In the genomic region with DNA sequence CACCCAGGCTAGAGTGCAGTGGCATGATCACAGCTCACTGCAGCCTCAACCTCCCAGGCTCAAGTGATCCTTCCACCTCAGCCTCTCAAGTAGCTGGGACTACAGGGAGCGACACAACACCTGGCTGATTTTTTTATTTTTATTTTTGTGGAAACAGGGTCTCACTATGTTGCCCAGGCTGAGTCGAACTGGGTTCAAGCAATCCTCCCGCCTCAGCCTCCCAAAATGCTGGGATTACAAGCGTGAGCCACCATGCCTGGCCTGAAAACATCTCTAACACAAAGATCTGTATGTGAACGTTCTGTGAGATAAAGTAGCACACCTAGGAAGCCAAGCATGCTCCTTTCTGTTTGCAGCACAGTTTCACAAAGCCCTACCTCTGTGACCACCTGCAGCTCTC, we compare ENCODE assay signal across 6 cellular contexts. TPM values are rescaled to one million over a fixed set of nuclear protein-coding genes. Genes with fewer than 3 reads are reported as not detected.
A peak's percentile ranks its signal among the peaks of the same experiment; 100 is the strongest.
DNase-seq lines count a peak whose midpoint lies in the region; ATAC-seq, FAIRE-seq and TF ChIP-seq lines count a peak whose summit lies in the region.
"Not testable (repeated sequence)": the region's sequence is repeated elsewhere in the genome, so short reads cannot be mapped to it uniquely, and the experiment has no call there.

No MANE protein-coding gene starts in this region.

- H3K9me1 ChIP-seq in K562 (ENCODE audit: control insufficient read depth, insufficient read depth, low read length) = not testable (repeated sequence)

- ATAC-seq in K562 = not testable (repeated sequence)

- H3K4me1 Mint-ChIP-seq in nephron; neural crest cell; type B pancreatic cell (ENCODE audit: unreplicated experiment): not testable (repeated sequence)

- not testable (repeated sequence) for FAIRE-seq in K562 (lab: Jason Lieb, UNC)

- H3K27ac ChIP-seq in HEK293 (ENCODE audit: extremely low read depth, low read depth, low read length); K562 (ENCODE audit: extremely low read depth, low read depth, low read length): not testable (repeated sequence)
- peak overlapping the region; percentile 100; the same call in 1 of the 2 replicates for H3K27ac ChIP-seq in RWPE1

- TF ChIP-seq CTCF in HEK293 (tag by site-specific recombination; IDR thresholded peaks at IDR 0.05); RWPE1 (conservative IDR thresholded peaks at IDR 0.05; ENCODE audit: low read depth); K562 (IDR thresholded peaks at IDR 0.05 in 2 of 3, conservative IDR thresholded peaks at IDR 0.05 in 1 of 3; ENCODE audit: insufficient read depth in 2 of 3, low read depth in 1 of 3, low read length in 3 of 3); nephron (IDR thresholded peaks at IDR 0.05; ENCODE audit: unreplicated experiment in 3 of 3); neural crest cell (conservative IDR thresholded peaks at IDR 0.05); type B pancreatic cell (conservative IDR thresholded peaks at IDR 0.05): not testable (repeated sequence)

- CTCF ChIA-PET in HEK293 (lab: Yijun Ruan, JAX) (interaction anchor here (1.6 kb wide), 1 partner anchor 75 kb away, joined by 11 read pairs; no protein-coding TSS in a partner anchor), RWPE1 (lab: Yijun Ruan, JAX) (interaction anchor here (0.6 to 1.6 kb wide), 2 partner anchors 75 to 88 kb away, joined by 3 to 8 read pairs; no protein-coding TSS in a partner anchor)
- CTCF ChIA-PET in K562 (lab: Yijun Ruan, JAX; ENCODE audit: low intra/inter-chr PET ratio) = not testable (repeated sequence)

- H3K79me2 ChIP-seq in K562 (ENCODE audit: control insufficient read depth, insufficient read depth, low read length) = not testable (repeated sequence)

- not testable (repeated sequence) for H2AFZ ChIP-seq in K562 (ENCODE audit: low read depth, low read length)

- not testable (repeated sequence) for H3K4me2 ChIP-seq in K562 (ENCODE audit: insufficient read depth, low read length)

- intact Hi-C loops in K562 (cut with micrococcal nuclease) = loop anchor here (5.0 to 10.0 kb wide), 3 partner anchors 175 to 258 kb away; partner anchors contain the start of genes TRAF3 and ZNF839

- H3K9me3 Mint-ChIP-seq in nephron, neural crest cell, type B pancreatic cell: not testable (repeated sequence)

- not testable (repeated sequence) for H3K4me3 ChIP-seq in HEK293 (ENCODE audit: low read depth, low read length); K562

- H3K36me3 ChIP-seq in HEK293 (ENCODE audit: control insufficient read depth in 2 of 2, insufficient read depth in 1 of 2, low read length in 2 of 2); K562 (ENCODE audit: control insufficient read depth, insufficient read depth, low read length): not testable (repeated sequence)

- not testable (repeated sequence) for TF ChIP-seq RAD21 in K562 (CRISPR knock-in tag; conservative IDR thresholded peaks at IDR 0.05 in 1 of 2, IDR thresholded peaks at IDR 0.05 in 1 of 2)

- peak overlapping the region in 2 of 3 experiments; percentile 14 to 21 for H3K4me3 Mint-ChIP-seq in nephron
- H3K4me3 Mint-ChIP-seq in neural crest cell = peak overlapping the region; percentile 41
- H3K4me3 Mint-ChIP-seq in type B pancreatic cell = peak overlapping the region; percentile 20

- not testable (repeated sequence) for TF ChIP-seq EP300 in K562 (IDR thresholded peaks at IDR 0.05; ENCODE audit: low read length)

- H3K36me3 Mint-ChIP-seq in nephron (ENCODE audit: low read depth); neural crest cell (ENCODE audit: low read depth); type B pancreatic cell: not testable (repeated sequence)

- H3K9me3 ChIP-seq in HEK293 (ENCODE audit: control insufficient read depth, insufficient read depth, low read depth, low read length); K562 (replicated peaks; ENCODE audit: control insufficient read depth, insufficient read depth, low read depth, low read length): not testable (repeated sequence)

- in situ Hi-C loops in K562 (cut with MboI) = loop anchor here (5.0 to 25.0 kb wide), 3 partner anchors 77 to 393 kb away; partner anchors contain the start of gene AMN

- DNase-seq in RWPE1 (ENCODE audit: low spot score); K562 (ENCODE audit: extremely low read depth in 1 of 4, low spot score in 3 of 4); neural crest cell (ENCODE audit: low read depth, low spot score); type B pancreatic cell (ENCODE audit: extremely low spot score, unreplicated experiment): not testable (repeated sequence)

- H3K27ac Mint-ChIP-seq in nephron; neural crest cell (ENCODE audit: unreplicated experiment); type B pancreatic cell: not testable (repeated sequence)

- not testable (repeated sequence) for H3K27me3 Mint-ChIP-seq in nephron (ENCODE audit: low read depth); neural crest cell (ENCODE audit: low read depth); type B pancreatic cell

- not testable (repeated sequence) for H3K9ac ChIP-seq in K562 (ENCODE audit: insufficient read depth in 1 of 2, low read depth in 2 of 2, low read length in 2 of 2)

- WGBS in K562 (ENCODE audit: insufficient coverage, low coverage, missing lambda C conversion rate) = 34% methylated on average over 3 of the region's 5 CpGs

- POLR2A ChIA-PET in HEK293 (lab: Yijun Ruan, JAX); RWPE1 (lab: Yijun Ruan, JAX; ENCODE audit: low non-redundant PET): not testable (repeated sequence)
- POLR2A ChIA-PET in K562 (lab: Yijun Ruan, JAX) = interaction anchor here (0.6 kb wide), 1 partner anchor 72 kb away, joined by 3 read pairs; no protein-coding TSS in a partner anchor

- H3K4me1 ChIP-seq in HEK293 (ENCODE audit: control insufficient read depth, insufficient read depth, low read length) = not testable (repeated sequence)
- H3K4me1 ChIP-seq in K562 (replicated peaks in 1 of 2; ENCODE audit: control insufficient read depth in 2 of 2, insufficient read depth in 2 of 2, low read length in 2 of 2) = peaks cover 0 to 32% of the 10 kb centered on the region in 2 experiments; a peak in 2 of 5 replicates

- H4K20me1 ChIP-seq in K562 (replicated peaks; ENCODE audit: control insufficient read depth, insufficient read depth, low read length) = not testable (repeated sequence)

- TF ChIP-seq POLR2A in K562 (conservative IDR thresholded peaks at IDR 0.05) = not testable (repeated sequence)

- BruUV-seq in K562 (replicated peaks; lab: Mats Ljungman, UMichigan) = not testable (repeated sequence)

- H3K27me3 ChIP-seq in K562 (ENCODE audit: control insufficient read depth in 2 of 2, insufficient read depth in 2 of 2, low read length in 2 of 2) = not testable (repeated sequence)

TF ChIP-seq in HEK293, 187 proteins besides CTCF, POLR2A, EP300 and RAD21:
- TF ChIP-seq ZNF121 (tag by site-specific recombination; IDR thresholded peaks at IDR 0.05) = 0 out of 2 replicates have a peak, but pooled peaks have one; percentile 81
TF ChIP-seq in HEK293: peak in this region for 1; not testable (repeated sequence) for 186.

TF ChIP-seq in K562, 482 proteins besides CTCF, POLR2A, EP300 and RAD21:
- TF ChIP-seq ZNF121 (CRISPR knock-in tag; conservative IDR thresholded peaks at IDR 0.05) = peak; percentile 88
- peak; percentile 19 for TF ChIP-seq RBM25 (IDR thresholded peaks at IDR 0.05; ENCODE audit: low read depth, low read length, severe bottlenecking)

RNA-seq across cellular contexts. Expression of gene ANKRD9, which starts 10.1 kb away (rescaled TPM):
- 19.3 and 49.4 TPM in 2 replicates for total RNA-seq in K562 (2011; cell fraction: chromatin; rRNA removed; ENCODE audit: low replicate concordance)
- 48.4 and 58.8 TPM in 2 replicates for total RNA-seq in K562 (2011; cell fraction: nucleolus; rRNA removed)
- 30.0 and 36.6 TPM in 2 replicates for total RNA-seq in K562 (2011; cell fraction: nucleoplasm; rRNA removed)
- total RNA-seq in K562 (2014; rRNA removed) = 29.4 and 29.5 TPM in 2 replicates
- 3.3 and 3.7 TPM in 2 replicates for total RNA-seq in K562 (2014; rRNA removed; fragmentation: Illumina TruSeq; extraction: Trizol)
- total RNA-seq in K562 (2015; rRNA removed; fragmentation: Illumina TruSeq; extraction: Trizol) = 5.0 and 5.3 TPM in 2 replicates
- 32.9 and 34.8 TPM in 2 replicates for total RNA-seq in K562 (2021)
- polyA plus RNA-seq in K562 (2011; rRNA removed) = 15.4 and 20.4 TPM in 2 replicates
- 26.0 and 97.0 TPM in 2 replicates for polyA plus RNA-seq in K562 (2011; cell fraction: cytosol; rRNA removed)
- 106 and 194 TPM in 2 replicates for polyA plus RNA-seq in K562 (2011; cell fraction: nucleus; rRNA removed)
- polyA plus RNA-seq in K562 (2012) = 12.9 and 30.7 TPM in 2 replicates
- polyA plus RNA-seq in K562 (2014; fragmentation: Illumina TruSeq; extraction: Trizol) = 4.0 and 4.3 TPM in 2 replicates
- polyA plus RNA-seq in K562 (2014; fragmentation: Nextera tagmentation; extraction: Ambion mirVana) = under 1 TPM; 0.04 to 0.06 TPM
- 27.5 and 29.9 TPM in 2 replicates for polyA plus RNA-seq in K562 (2014; rRNA removed)
- 3.5 and 3.7 TPM in 2 replicates for polyA minus RNA-seq in K562 (2011; rRNA and poly(A)+ RNA removed)
- polyA minus RNA-seq in K562 (2011; cell fraction: cytosol; rRNA and poly(A)+ RNA removed) = 7.4 and 12.8 TPM in 2 replicates
- polyA minus RNA-seq in K562 (2011; cell fraction: nucleus; rRNA and poly(A)+ RNA removed) = 18.6 and 23.2 TPM in 2 replicates
- total RNA-seq in neural crest cell = 33.2 and 40.0 TPM in 2 replicates
- 31.4 and 46.6 TPM in 2 replicates for total RNA-seq in type B pancreatic cell (ENCODE audit: low replicate concordance)
